1 cellular context compared by ENCODE assay signal in genomic region chr9:137157618-137158502, GRCh38.
TF ChIP-seq lines count a peak whose summit lies in the region.

No MANE protein-coding gene starts in this region.

TF ChIP-seq in K562, 482 proteins besides CTCF, POLR2A, EP300 and RAD21 (continued from another document and continues in another):
- no peak for TF ChIP-seq PHB2 (IDR thresholded peaks at IDR 0.05; ENCODE audit: low read depth)
- TF ChIP-seq SIN3B (IDR thresholded peaks at IDR 0.05; ENCODE audit: low read depth), result no peak
- TF ChIP-seq ELF2 (CRISPR knock-in tag; IDR thresholded peaks at IDR 0.05), result no peak
- TF ChIP-seq ZNF239 (CRISPR knock-in tag; IDR thresholded peaks at IDR 0.05), result no peak
- peak; percentile 72 for TF ChIP-seq CBFA2T2 (conservative IDR thresholded peaks at IDR 0.05)
- 0 out of 4 replicates have a peak, but pooled peaks of 1 of the 2 experiments have one; percentile 5 for TF ChIP-seq SIN3A (IDR thresholded peaks at IDR 0.05; ENCODE audit: borderline replicate concordance in 2 of 2, control insufficient read depth in 1 of 2, low read depth in 2 of 2, low read length in 2 of 2)
- no peak for TF ChIP-seq ZNF764 (CRISPR knock-in tag; IDR thresholded peaks at IDR 0.05; ENCODE audit: low read depth)
- TF ChIP-seq CBFB (CRISPR knock-in tag; IDR thresholded peaks at IDR 0.05), result peak; percentile 86
- TF ChIP-seq ZNF263 (CRISPR knock-in tag; IDR thresholded peaks at IDR 0.05; ENCODE audit: borderline replicate concordance), result peak; percentile 67
- TF ChIP-seq ZBTB9 (CRISPR knock-in tag; IDR thresholded peaks at IDR 0.05), result no peak
- no peak for TF ChIP-seq ARID3B (CRISPR knock-in tag; IDR thresholded peaks at IDR 0.05; ENCODE audit: borderline replicate concordance)
- no peak for TF ChIP-seq MIER1 (IDR thresholded peaks at IDR 0.05; ENCODE audit: low read depth)
- TF ChIP-seq BRF2 (IDR thresholded peaks at IDR 0.05; ENCODE audit: borderline replicate concordance, insufficient read depth, insufficient read length), result no peak
- TF ChIP-seq STAT5B (CRISPR knock-in tag; IDR thresholded peaks at IDR 0.05), result no peak
- no peak for TF ChIP-seq EZH2 (IDR thresholded peaks at IDR 0.05; ENCODE audit: borderline replicate concordance, low read depth, low read length)
- no peak for TF ChIP-seq AFF1 (IDR thresholded peaks at IDR 0.05; ENCODE audit: low read depth in 1 of 2, partially characterized antibody in 2 of 2)
- no peak for TF ChIP-seq FOXJ3 (CRISPR knock-in tag; IDR thresholded peaks at IDR 0.05)
- no peak for TF ChIP-seq ZNF668 (CRISPR knock-in tag; IDR thresholded peaks at IDR 0.05)
- TF ChIP-seq HDAC2 (IDR thresholded peaks at IDR 0.05), result no peak
- no peak for TF ChIP-seq ZC3H11A (IDR thresholded peaks at IDR 0.05; ENCODE audit: low read depth, low read length)
- no peak for TF ChIP-seq ZNF197 (CRISPR knock-in tag; IDR thresholded peaks at IDR 0.05; ENCODE audit: low read depth)
- TF ChIP-seq SIX5 (IDR thresholded peaks at IDR 0.05; ENCODE audit: borderline replicate concordance in 1 of 2, insufficient read depth in 1 of 2, low read depth in 1 of 2, low read length in 2 of 2), result no peak
- TF ChIP-seq MECOM (CRISPR knock-in tag; IDR thresholded peaks at IDR 0.05), result no peak
- peak; percentile 89 for TF ChIP-seq USF1 (CRISPR knock-in tag; IDR thresholded peaks at IDR 0.05)
- no peak for TF ChIP-seq NONO (IDR thresholded peaks at IDR 0.05; ENCODE audit: low read depth in 2 of 2, low read length in 1 of 2)
- TF ChIP-seq GABPB2 (CRISPR knock-in tag; conservative IDR thresholded peaks at IDR 0.05), result no peak
- no peak for TF ChIP-seq CXXC5 (CRISPR knock-in tag; IDR thresholded peaks at IDR 0.05)
- no peak for TF ChIP-seq ZNF589 (CRISPR knock-in tag; IDR thresholded peaks at IDR 0.05; ENCODE audit: low read depth)
- TF ChIP-seq ZHX1 (conservative IDR thresholded peaks at IDR 0.05; ENCODE audit: low read length), result no peak
- TF ChIP-seq SETDB1 (IDR thresholded peaks at IDR 0.05; ENCODE audit: low read length), result no peak
- TF ChIP-seq SMAD3 (CRISPR knock-in tag; conservative IDR thresholded peaks at IDR 0.05), result no peak
- TF ChIP-seq PBX2 (CRISPR knock-in tag; IDR thresholded peaks at IDR 0.05; ENCODE audit: low read depth), result no peak
- TF ChIP-seq PBX2 (tag; conservative IDR thresholded peaks at IDR 0.05; ENCODE audit: low read depth), result 0 out of 2 replicates have a peak, but pooled peaks have one; percentile 41
- peak; percentile 26; the same call in 1 of the 2 replicates for TF ChIP-seq NFIC (IDR thresholded peaks at IDR 0.05)
- no peak for TF ChIP-seq BACH1 (tag; IDR thresholded peaks at IDR 0.05)
- TF ChIP-seq CBX3 (IDR thresholded peaks at IDR 0.05; ENCODE audit: borderline replicate concordance in 1 of 2, low read length in 2 of 2), result peak in 1 of 2 experiments; percentile 21; a peak in 1 of 3 replicates
- no peak for TF ChIP-seq HDAC8 (tag; IDR thresholded peaks at IDR 0.05)
- peak; percentile 46; the same call in 1 of the 2 replicates for TF ChIP-seq GATA2 (CRISPR knock-in tag; IDR thresholded peaks at IDR 0.05)
- peak; percentile 96 for TF ChIP-seq MAX (CRISPR knock-in tag; IDR thresholded peaks at IDR 0.05)
- TF ChIP-seq BCLAF1 (IDR thresholded peaks at IDR 0.05; ENCODE audit: borderline replicate concordance in 1 of 2, control insufficient read depth in 1 of 2, low read depth in 2 of 2, low read length in 1 of 2), result no peak
- TF ChIP-seq KDM1A (IDR thresholded peaks at IDR 0.05), result 0 out of 4 replicates have a peak, but pooled peaks of 1 of the 2 experiments have one; percentile 33
- TF ChIP-seq MBD1 (CRISPR knock-in tag; IDR thresholded peaks at IDR 0.05), result no peak
- no peak for TF ChIP-seq ZNF133 (CRISPR knock-in tag; IDR thresholded peaks at IDR 0.05)
- peak; percentile 73 for TF ChIP-seq TEAD4 (IDR thresholded peaks at IDR 0.05; ENCODE audit: low read length)
- TF ChIP-seq TEAD4 (CRISPR knock-in tag; IDR thresholded peaks at IDR 0.05; ENCODE audit: borderline replicate concordance), result no peak
